In the genomic region with DNA sequence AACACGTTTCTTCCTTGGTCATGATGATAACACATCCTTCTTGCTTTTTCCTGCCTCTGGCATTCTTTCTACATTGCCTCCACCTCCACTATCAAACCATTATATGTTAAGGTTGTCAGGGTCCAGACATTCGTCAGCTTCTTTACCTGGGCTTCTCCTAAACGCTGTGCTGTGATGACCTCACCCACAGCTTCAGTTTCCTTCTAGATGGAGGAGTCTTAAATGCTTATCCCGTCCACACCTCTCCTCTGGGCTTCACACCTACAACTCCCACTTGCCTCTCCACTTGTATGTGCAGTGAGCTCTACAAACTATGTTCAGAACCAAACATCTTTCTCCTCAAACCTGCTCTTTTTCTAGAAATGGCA, we compare ENCODE assay signal across 7 cellular contexts. TPM values are rescaled to one million over a fixed set of nuclear protein-coding genes. Genes with fewer than 3 reads are reported as not detected.
A peak's percentile ranks its signal among the peaks of the same experiment; 100 is the strongest.
DNase-seq lines count a peak whose midpoint lies in the region; ATAC-seq and TF ChIP-seq lines count a peak whose summit lies in the region.

No MANE protein-coding gene starts in this region.

- no peak for TF ChIP-seq POLR2A in stomach (IDR thresholded peaks at IDR 0.05)

- intact Hi-C loops in stomach (cut with DNase I; ENCODE audit: low total_unique reads) = no loop called here

- H3K27me3 ChIP-seq in MM.1S (replicated peaks; ENCODE audit: insufficient read depth, low read length) (no peaks in the 10 kb centered on the region), stomach (no peaks in the 10 kb centered on the region)

- no peaks in the 10 kb centered on the region for H3K9me2 ChIP-seq in MM.1S (replicated peaks; ENCODE audit: insufficient read depth, low read length)

- H3K27ac ChIP-seq in MM.1S (ENCODE audit: low read length) (peak overlapping the region; percentile 74; the same call in 1 of the 2 replicates), stomach (peak overlapping the region; percentile 92 to 96 (median 95))

- peak overlapping the region; percentile 70 for H2AFZ ChIP-seq in MM.1S (ENCODE audit: low read length)

- no peak for TF ChIP-seq EP300 in stomach (IDR thresholded peaks at IDR 0.05)

- peaks cover 26% of the 10 kb centered on the region for H3K79me2 ChIP-seq in MM.1S (ENCODE audit: low read length)

- 27 to 43% (median 40%) methylated on average over 4 of the region's 4 CpGs for WGBS in stomach, 5 donors

- TF ChIP-seq CTCF in MM.1S (IDR thresholded peaks at IDR 0.05; ENCODE audit: low read length) = no peak
- TF ChIP-seq CTCF in fibroblast of pulmonary artery (IDR thresholded peaks at IDR 0.05; ENCODE audit: low read length, missing control alignments) = no peak
- no peak for TF ChIP-seq CTCF in stomach (IDR thresholded peaks at IDR 0.05)

- DNase-seq in MM.1S (no peak), fibroblast of pulmonary artery (ENCODE audit: low read depth) (no peak), stomach (no peak), mucosa of gallbladder (ENCODE audit: low spot score) (no peak)

- no peaks in the 10 kb centered on the region for H4K20me1 ChIP-seq in MM.1S (ENCODE audit: insufficient read depth, low read length)

- H3K36me3 ChIP-seq in MM.1S (replicated peaks; ENCODE audit: insufficient read depth, low read length) (no peaks in the 10 kb centered on the region), stomach (peaks cover 0 to 24% (median 13%) of the 10 kb centered on the region in 4 donors)

- H3K4me3 ChIP-seq in MM.1S (ENCODE audit: low read length) (peak overlapping the region; percentile 97), fibroblast of pulmonary artery (replicated peaks; ENCODE audit: low read depth, low read length) (peak overlapping the region; percentile 79), stomach (peak overlapping the region; percentile 77 to 88 (median 84))

- peak overlapping the region; percentile 69 for H3K9ac ChIP-seq in MM.1S (ENCODE audit: low read length)

- peaks cover 6% of the 10 kb centered on the region; the same call in 1 of the 2 replicates for H3F3A ChIP-seq in MM.1S (ENCODE audit: insufficient read depth, low read length)

- peak overlapping the region; percentile 72 for H3K4me2 ChIP-seq in MM.1S (ENCODE audit: low read depth, low read length)

- ATAC-seq in GM19395 (IDR thresholded peaks at IDR 0.05; ENCODE audit: unreplicated experiment) = peak; percentile 0
- ATAC-seq in GM21381 (IDR thresholded peaks at IDR 0.05; ENCODE audit: unreplicated experiment) = no peak
- no peak for ATAC-seq in GM21390 (IDR thresholded peaks at IDR 0.05; ENCODE audit: unreplicated experiment)

- no peaks in the 10 kb centered on the region for H3K9me3 ChIP-seq in MM.1S (replicated peaks; ENCODE audit: insufficient read depth, low read length)
- no peaks in the 10 kb centered on the region for H3K9me3 ChIP-seq in stomach

- H3K4me1 ChIP-seq in MM.1S (ENCODE audit: low read length) = peaks cover 21% of the 10 kb centered on the region
- H3K4me1 ChIP-seq in stomach = peaks cover 19 to 60% (median 29%) of the 10 kb centered on the region in 4 donors

RNA-seq across cellular contexts. Expression of gene STAT1, which starts 0.7 kb away (rescaled TPM):
- 100 to 1,000 TPM in 1 of 5 donors, 10 to 100 TPM in 4; 45.8 to 289 (median 80.4) TPM for total RNA-seq in stomach
- polyA plus RNA-seq in stomach = 10 to 100 TPM; 23.2 to 36.1 (median 25.4) TPM
- 68.6 TPM for total RNA-seq in mucosa of gallbladder
